Comparison of ENCODE assay signal across 8 cellular contexts in genomic region chr20:51542033-51542893, GRCh38. TPM values are rescaled to one million over a fixed set of nuclear protein-coding genes. Genes with fewer than 3 reads are reported as not detected.
DNase-seq lines count a peak whose midpoint lies in the region; ATAC-seq and TF ChIP-seq lines count a peak whose summit lies in the region.

Gene NFATC2, minus strand, starts transcription at chr20:51542719. Its CDS starts 220 bp downstream, at chr20:51542499.

- ATAC-seq in GM19463 (IDR thresholded peaks at IDR 0.05; ENCODE audit: unreplicated experiment) (peak; percentile 40), naive B cell (ENCODE audit: low read depth in 2 of 2) (peak; percentile 65 to 66)

- H3K27me3 Mint-ChIP-seq in naive B cell (peaks cover 0 to 18% (median 4%) of the 10 kb centered on the region in 3 donors), type B pancreatic cell (peaks cover 42% of the 10 kb centered on the region)

- DNase-seq in COLO668 (lab: John Stamatoyannopoulos, UW; ENCODE audit: unreplicated experiment) (peak; percentile 81), naive B cell (peak; percentile 82), type B pancreatic cell (ENCODE audit: extremely low spot score, unreplicated experiment) (no peak), hepatic stellate cell (ENCODE audit: low spot score) (no peak)
- peak; percentile 70 for DNase-seq in activated CD4-positive, CD25-positive, alpha-beta regulatory T cell treated with anti-CD3 and anti-CD28 coated beads, Interleukin-2, amount 50 U/mL, for 72 hours
- peak; percentile 47 for DNase-seq in effector CD4-positive, alpha-beta T cell

- H3K4me1 Mint-ChIP-seq in naive B cell (peaks cover 33 to 57% (median 53%) of the 10 kb centered on the region in 3 donors), type B pancreatic cell (ENCODE audit: unreplicated experiment) (peaks cover 14% of the 10 kb centered on the region)

- TF ChIP-seq CTCF in type B pancreatic cell (conservative IDR thresholded peaks at IDR 0.05): peak; percentile 27

- H3K4me3 Mint-ChIP-seq in naive B cell: peak within 1 kb of the TSS; percentile 91 to 99 (median 98)
- H3K4me3 Mint-ChIP-seq in type B pancreatic cell: peak within 1 kb of the TSS; percentile 83

- TF ChIP-seq RAD21 in Ishikawa (IDR thresholded peaks at IDR 0.05; ENCODE audit: low read depth): peak; percentile 22; the same call in 1 of the 2 replicates

- peaks cover 11 to 12% of the 10 kb centered on the region in 2 donors for H3K36me3 Mint-ChIP-seq in naive B cell
- H3K36me3 Mint-ChIP-seq in type B pancreatic cell: peaks cover 4% of the 10 kb centered on the region

- H3K27ac Mint-ChIP-seq in naive B cell: peak within 1 kb of the TSS; percentile 95 to 100 (median 98)
- peak within 1 kb of the TSS; percentile 87 for H3K27ac Mint-ChIP-seq in type B pancreatic cell

- TF ChIP-seq EP300 in Ishikawa (IDR thresholded peaks at IDR 0.05; ENCODE audit: borderline replicate concordance): no peak

- peaks cover 0 to 9% (median 4%) of the 10 kb centered on the region in 7 donors for H3K9me3 Mint-ChIP-seq in naive B cell
- peaks cover 9% of the 10 kb centered on the region for H3K9me3 Mint-ChIP-seq in type B pancreatic cell

TF ChIP-seq in Ishikawa, 13 proteins besides CTCF, POLR2A, EP300 and RAD21:
- TF ChIP-seq YY1 (IDR thresholded peaks at IDR 0.05; ENCODE audit: low read depth): no peak

RNA-seq across cellular contexts. Expression of gene NFATC2, which starts in this region (rescaled TPM):
- polyA plus RNA-seq in naive B cell (ENCODE audit: low read depth in 6 of 6): 10 to 100 TPM in 4 of 6 donors, 1 to 10 TPM in 2; 4.6 to 22.9 (median 14.6) TPM
- 4.8 and 9.5 TPM in 2 replicates for total RNA-seq in type B pancreatic cell (ENCODE audit: low replicate concordance)

Comparison
In these comparisons a context has a peak if more than half of its experiments do, and no peak if none do; other contexts are left out.
1. DNase-seq: peak in COLO668 (single experiment), activated CD4-positive, CD25-positive, alpha-beta regulatory T cell treated with anti-CD3 and anti-CD28 coated beads, Interleukin-2, amount 50 U/mL, for 72 hours (single experiment), effector CD4-positive, alpha-beta T cell (single experiment) and naive B cell (single experiment); none in type B pancreatic cell (single experiment) and hepatic stellate cell (single experiment).